In the genomic region with DNA sequence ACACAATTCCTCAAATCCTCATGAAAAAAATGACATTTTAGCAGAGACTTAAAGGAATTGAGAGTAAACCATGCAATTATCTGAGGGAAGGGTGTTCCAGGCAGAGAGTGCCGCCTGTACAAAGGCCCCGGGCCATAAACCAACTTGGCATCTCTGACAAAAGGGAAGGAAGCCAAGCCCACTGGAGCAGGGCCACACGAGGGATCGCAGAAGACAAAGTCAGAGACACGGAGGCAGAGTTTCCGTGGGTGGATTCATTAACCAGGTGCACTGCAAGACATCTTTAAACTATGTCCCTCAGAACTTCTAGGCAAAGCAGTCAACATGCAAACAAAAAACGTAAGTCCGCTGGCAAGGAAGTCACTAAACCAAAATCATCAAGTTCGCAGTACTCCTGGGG, we compare ENCODE assay signal across 15 cellular contexts.
DNase-seq lines count a peak whose midpoint lies in the region; ATAC-seq, FAIRE-seq and TF ChIP-seq lines count a peak whose summit lies in the region.
"Had no signal": no experiment of that assay in that cellular context is flagged by ENCODE, and none has a peak within 500 bp of the region (broad histone marks: within the 10 kb centered on the region; RNA-seq: fewer than 3 reads in every experiment).

No MANE protein-coding gene starts in this region.

- FAIRE-seq in GM12891 (lab: Jason Lieb, UNC) = peak; percentile 93

- H3K4me3 ChIP-seq in BLaER1 treated with 17β-estradiol and CSF1 and Interleukin-3, amounts not matched to agents 10 nM and 100 nM = no peak overlapping the region
- H3K4me3 ChIP-seq: coronary artery had no signal

- CTCF ChIA-PET in T-cell (lab: Charles Lee) = no interaction called here

- no peaks in the 10 kb centered on the region for H3K27me3 Mint-ChIP-seq in T-cell
- peaks cover 0 to 15% (median 0%) of the 10 kb centered on the region in 3 donors for H3K27me3 Mint-ChIP-seq in immature natural killer cell (ENCODE audit: low read depth in 3 of 3)

- peak in 2 of 4 experiments; percentile 17 to 50 for ATAC-seq in T-cell (replicated peaks in 1 of 4)
- ATAC-seq: sciatic nerve had no signal

- peaks cover 24 to 38% (median 31%) of the 10 kb centered on the region in 11 experiments for H3K9me3 ChIP-seq in BLaER1 treated with 17β-estradiol and CSF1 and Interleukin-3, amounts not matched to agents 10 nM and 100 nM (replicated peaks in 1 of 11)
- H3K9me3 ChIP-seq: SK-N-SH had no signal

- peak overlapping the region; percentile 17 to 53 for H3K27ac Mint-ChIP-seq in T-cell
- peak overlapping the region; percentile 37 to 69 (median 57) for H3K27ac Mint-ChIP-seq in immature natural killer cell

- H3K27me3 ChIP-seq in BLaER1 treated with 17β-estradiol and CSF1 and Interleukin-3, amounts not matched to agents 10 nM and 100 nM = no peaks in the 10 kb centered on the region

- peaks cover 0 to 58% (median 19%) of the 10 kb centered on the region in 11 experiments; a peak in 12 of 22 replicates for H4K20me1 ChIP-seq in BLaER1 treated with 17β-estradiol and CSF1 and Interleukin-3, amounts not matched to agents 10 nM and 100 nM

- POLR2A ChIA-PET in T-cell (lab: Charles Lee) = interaction anchor here in 1 of 2 donors (0.7 kb wide), 1 partner anchor 10 kb away, joined by 3 read pairs; no protein-coding TSS in a partner anchor

- H3K36me3 Mint-ChIP-seq in T-cell (peaks cover 17% of the 10 kb centered on the region), immature natural killer cell (peaks cover 5 to 6% (median 6%) of the 10 kb centered on the region in 3 donors)

- DNase-seq in GM12891 (ENCODE audit: insufficient read length, low spot score) (no peak), T-cell (no peak), immature natural killer cell (no peak), cerebellum (ENCODE audit: low spot score) (no peak), DMS153 (lab: John Stamatoyannopoulos, UW) (no peak)
- no peak for DNase-seq in NK-92 treated with Interleukin-12 subunit alpha and Interleukin-12 subunit beta, amount 100 ng/mL, for 24 hours (lab: John Stamatoyannopoulos, UW)
- no peak for DNase-seq in activated CD4-positive, CD25-positive, alpha-beta regulatory T cell treated with anti-CD3 and anti-CD28 coated beads, Interleukin-2, amount 50 U/mL, for 72 hours
- DNase-seq: activated CD4-positive, alpha-beta T cell treated with anti-CD3 and anti-CD28 coated beads for 1 hour; activated naive CD4-positive, alpha-beta T cell; H7; NCI-H82; SK-N-SH had no signal

- H3K4me3 Mint-ChIP-seq in T-cell = peak overlapping the region; percentile 13 to 56 (median 41)
- H3K4me3 Mint-ChIP-seq in immature natural killer cell = peak overlapping the region; percentile 13 to 62 (median 34)

- H3K4me2 ChIP-seq in BLaER1 treated with 17β-estradiol and CSF1 and Interleukin-3, amounts not matched to agents 10 nM and 100 nM = peak overlapping the region; percentile 54 to 78 (median 67)
- H3K4me2 ChIP-seq: SK-N-SH had no signal

- peak overlapping the region in 5 of 11 experiments; percentile 11 to 47 (median 29); a peak in 8 of 22 replicates for H3K9ac ChIP-seq in BLaER1 treated with 17β-estradiol and CSF1 and Interleukin-3, amounts not matched to agents 10 nM and 100 nM
- H3K9ac ChIP-seq: SK-N-SH had no signal

- H3K9me3 Mint-ChIP-seq in T-cell = peaks cover 0 to 5% (median 0%) of the 10 kb centered on the region in 3 donors
- H3K9me3 Mint-ChIP-seq in immature natural killer cell = no peaks in the 10 kb centered on the region

- peaks cover 65 to 77% (median 76%) of the 10 kb centered on the region in 3 donors for H3K4me1 Mint-ChIP-seq in T-cell
- H3K4me1 Mint-ChIP-seq in immature natural killer cell = peaks cover 65 to 81% of the 10 kb centered on the region in 2 donors

- H3K36me3 ChIP-seq in BLaER1 treated with 17β-estradiol and CSF1 and Interleukin-3, amounts not matched to agents 10 nM and 100 nM = peaks cover 5 to 82% (median 63%) of the 10 kb centered on the region in 11 experiments; a peak in 20 of 22 replicates

- peaks cover 35 to 45% (median 37%) of the 10 kb centered on the region in 10 experiments for H3K4me1 ChIP-seq in BLaER1 treated with 17β-estradiol and CSF1 and Interleukin-3, amounts not matched to agents 10 nM and 100 nM

- peak overlapping the region in 8 of 11 experiments; percentile 2 to 58 (median 18); a peak in 13 of 22 replicates for H3K27ac ChIP-seq in BLaER1 treated with 17β-estradiol and CSF1 and Interleukin-3, amounts not matched to agents 10 nM and 100 nM
- H3K27ac ChIP-seq: coronary artery had no signal

- TF ChIP-seq POLR2A in GM12891 (IDR thresholded peaks at IDR 0.05; ENCODE audit: low read depth, low read length) = no peak

TF ChIP-seq in GM12891, 5 proteins besides CTCF, POLR2A, EP300 and RAD21:
- TF ChIP-seq POU2F2 (IDR thresholded peaks at IDR 0.05; ENCODE audit: low read depth, low read length) = no peak
- TF ChIP-seq TAF1 (IDR thresholded peaks at IDR 0.05; ENCODE audit: low read depth, low read length) = no peak
- no peak for TF ChIP-seq SPI1 (IDR thresholded peaks at IDR 0.05; ENCODE audit: low read depth, low read length)
- TF ChIP-seq POLR2AphosphoS5 (IDR thresholded peaks at IDR 0.05; ENCODE audit: low read depth, low read length) = no peak
- TF ChIP-seq PAX5 (IDR thresholded peaks at IDR 0.05; ENCODE audit: insufficient read depth, low read length, severe bottlenecking) = no peak
